ENCODE assay signal across 1 cellular context in the genomic region with DNA sequence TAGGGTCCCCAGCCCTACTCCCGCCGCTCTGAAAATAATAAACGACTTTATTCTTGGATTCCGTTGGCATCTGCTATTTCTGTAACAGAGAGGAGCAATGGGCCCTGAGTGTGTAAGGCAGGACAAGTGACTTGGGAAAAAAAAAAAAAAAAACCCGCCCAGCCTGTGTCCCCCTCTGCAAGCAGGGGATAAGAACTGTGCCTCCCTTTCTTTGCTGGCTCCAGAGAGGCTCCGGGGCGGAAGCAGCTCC.
TF ChIP-seq lines count a peak whose summit lies in the region.

No MANE protein-coding gene starts in this region.

TF ChIP-seq in HCT116, 20 proteins besides CTCF, POLR2A, EP300 and RAD21:
- TF ChIP-seq REST (IDR thresholded peaks at IDR 0.05; ENCODE audit: low read depth) = no peak
- TF ChIP-seq ATF3 (IDR thresholded peaks at IDR 0.05) = no peak
- no peak for TF ChIP-seq YY1 (IDR thresholded peaks at IDR 0.05; ENCODE audit: extremely low read depth, insufficient replicate concordance, low read depth, low read length)
- no peak for TF ChIP-seq ELF1 (IDR thresholded peaks at IDR 0.05; ENCODE audit: borderline replicate concordance, low read depth)
- no peak for TF ChIP-seq FOSL1 (IDR thresholded peaks at IDR 0.05; ENCODE audit: low read depth)
- TF ChIP-seq EZH2phosphoT487 (IDR thresholded peaks at IDR 0.05; ENCODE audit: borderline replicate concordance) = no peak
- no peak for TF ChIP-seq EZH2 (IDR thresholded peaks at IDR 0.05)
- no peak for TF ChIP-seq CEBPB (IDR thresholded peaks at IDR 0.05; ENCODE audit: low read depth)
- TF ChIP-seq EGR1 (IDR thresholded peaks at IDR 0.05; ENCODE audit: low read depth) = no peak
- no peak for TF ChIP-seq SIN3A (IDR thresholded peaks at IDR 0.05; ENCODE audit: low read depth)
- TF ChIP-seq TCF7L2 (IDR thresholded peaks at IDR 0.05; ENCODE audit: borderline replicate concordance, extremely low read depth, insufficient read depth, insufficient read length) = no peak
- TF ChIP-seq MAX (IDR thresholded peaks at IDR 0.05) = no peak
- no peak for TF ChIP-seq SRF (IDR thresholded peaks at IDR 0.05; ENCODE audit: low read depth)
- no peak for TF ChIP-seq POLR2AphosphoS5 (IDR thresholded peaks at IDR 0.05; ENCODE audit: low read depth, low read length)
- no peak for TF ChIP-seq CBX3 (IDR thresholded peaks at IDR 0.05; ENCODE audit: low read depth)
- no peak for TF ChIP-seq SP1 (IDR thresholded peaks at IDR 0.05; ENCODE audit: low read depth)
- no peak for TF ChIP-seq ZBTB33 (IDR thresholded peaks at IDR 0.05; ENCODE audit: extremely low read depth, insufficient replicate concordance, low read length)
- TF ChIP-seq ZFX (IDR thresholded peaks at IDR 0.05) = no peak
- TF ChIP-seq ZNF274 (IDR thresholded peaks at IDR 0.05; ENCODE audit: low read depth, low read length) = no peak
- no peak for TF ChIP-seq JUND (IDR thresholded peaks at IDR 0.05)
